In genomic region chr1:111596499-111596898, GRCh38 we compare ENCODE assay signal across 9 cellular contexts.
A peak's percentile ranks its signal among the peaks of the same experiment; 100 is the strongest.
DNase-seq lines count a peak whose midpoint lies in the region.
"Had no signal": no experiment of that assay in that cellular context is flagged by ENCODE, and none has a peak within 500 bp of the region (broad histone marks: within the 10 kb centered on the region; RNA-seq: fewer than 3 reads in every experiment).

No MANE protein-coding gene starts in this region.

- DNase-seq in MV-4-11 (lab: John Stamatoyannopoulos, UW) (peak; percentile 17), NCI-H1694 (lab: John Stamatoyannopoulos, UW) (no peak), SW480 (ENCODE audit: low spot score) (no peak), NCI-H2196 treated with DMSO at 0.1 percent for 48 hours (lab: John Stamatoyannopoulos, UW; ENCODE audit: unreplicated experiment) (no peak), DMS 273 (lab: John Stamatoyannopoulos, UW; ENCODE audit: unreplicated experiment) (no peak)
- DNase-seq in activated CD4-positive, alpha-beta T cell treated with anti-CD3 and anti-CD28 coated beads, Interleukin-2, amount 50 U/mL, for 4 hours: peak; percentile 58 to 65
- DNase-seq in effector CD4-positive, alpha-beta T cell: peak; percentile 50
- DNase-seq in stimulated activated CD8-positive, alpha-beta memory T cell treated with anti-CD3 and anti-CD28 coated beads, Interleukin-4, amount 100 ng/mL, for 48 hours: peak; percentile 70
- DNase-seq: dermis blood vessel endothelial cell had no signal

Comparison
In these comparisons a context has a peak if more than half of its experiments do, and no peak if none do; other contexts are left out.
1. DNase-seq: peak in MV-4-11 (single experiment), activated CD4-positive, alpha-beta T cell treated with anti-CD3 and anti-CD28 coated beads, Interleukin-2, amount 50 U/mL, for 4 hours (2 of 2), effector CD4-positive, alpha-beta T cell (single experiment) and stimulated activated CD8-positive, alpha-beta memory T cell treated with anti-CD3 and anti-CD28 coated beads, Interleukin-4, amount 100 ng/mL, for 48 hours (single experiment); none in NCI-H1694 (single experiment), SW480 (single experiment), NCI-H2196 treated with DMSO at 0.1 percent for 48 hours (single experiment) and DMS 273 (single experiment).